Comparison of ENCODE assay signal across 22 cellular contexts in the genomic region with DNA sequence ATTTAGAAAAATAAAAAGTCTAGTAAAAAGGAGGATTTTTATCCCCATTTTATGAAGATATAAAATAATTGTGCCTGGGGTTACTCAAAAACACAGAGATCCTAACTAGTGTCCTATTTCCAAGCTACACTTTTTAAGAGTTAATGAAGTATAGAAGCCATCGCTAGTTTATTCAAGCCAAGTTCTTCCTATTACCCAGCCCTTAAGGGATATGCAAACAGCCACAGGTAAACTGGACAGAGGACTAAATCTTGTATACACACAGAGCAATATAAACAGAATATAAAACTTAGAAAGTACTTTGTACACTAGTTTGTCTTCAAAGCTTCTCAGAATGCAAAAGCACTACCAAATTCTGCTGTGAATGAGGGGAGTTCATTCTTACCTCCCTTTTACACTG.
A peak's percentile ranks its signal among the peaks of the same experiment; 100 is the strongest.
DNase-seq lines count a peak whose midpoint lies in the region; ATAC-seq and TF ChIP-seq lines count a peak whose summit lies in the region.
"Had no signal": no experiment of that assay in that cellular context is flagged by ENCODE, and none has a peak within 500 bp of the region (broad histone marks: within the 10 kb centered on the region; RNA-seq: fewer than 3 reads in every experiment).

No MANE protein-coding gene starts in this region.

- no peak for TF ChIP-seq POLR2A in heart left ventricle (IDR thresholded peaks at IDR 0.05)

- no peaks in the 10 kb centered on the region for H3K27me3 ChIP-seq in cardiac muscle cell
- H3K27me3 ChIP-seq in heart left ventricle = no peaks in the 10 kb centered on the region
- H3K27me3 ChIP-seq in WERI-Rb-1 (ENCODE audit: insufficient read depth, low read depth, severe bottlenecking) = no peaks in the 10 kb centered on the region
- no peaks in the 10 kb centered on the region for H3K27me3 ChIP-seq in neural cell (ENCODE audit: insufficient read depth, low read depth, low read length)
- no peaks in the 10 kb centered on the region for H3K27me3 ChIP-seq in upper lobe of right lung
- peaks cover 23% of the 10 kb centered on the region for H3K27me3 ChIP-seq in CD4-positive, alpha-beta memory T cell (ENCODE audit: insufficient read depth, low read length)
- H3K27me3 ChIP-seq: left lung, upper lobe of left lung had no signal

- CTCF ChIA-PET in CD4-positive, alpha-beta memory T cell (lab: Charles Lee; ENCODE audit: partially characterized antibody) = interaction anchor here (2.1 kb wide), 1 partner anchor 20 kb away, joined by 8 read pairs; no protein-coding TSS in a partner anchor

- H3K27me3 Mint-ChIP-seq in CD4-positive, alpha-beta memory T cell = peaks cover 22% of the 10 kb centered on the region in 2 donors

- H3K27ac ChIP-seq in cardiac muscle cell = peak overlapping the region; percentile 96
- peak overlapping the region in 1 of 12 donors; percentile 36 for H3K27ac ChIP-seq in heart left ventricle
- peak overlapping the region; percentile 8; the same call in 1 of the 2 replicates for H3K27ac ChIP-seq in WERI-Rb-1
- H3K27ac ChIP-seq in neural cell (ENCODE audit: low read length) = peak overlapping the region; percentile 83
- H3K27ac ChIP-seq in upper lobe of right lung = peak overlapping the region; percentile 1
- H3K27ac ChIP-seq in CD4-positive, alpha-beta memory T cell (ENCODE audit: low read depth, low read length) = no peak overlapping the region
- H3K27ac ChIP-seq: neutrophil had no signal

- H3K79me2 ChIP-seq in neural cell (replicated peaks; ENCODE audit: insufficient read depth, low read length) = peaks cover 75% of the 10 kb centered on the region

- H3K4me3 ChIP-seq in cardiac muscle cell = no peak overlapping the region
- no peak overlapping the region for H3K4me3 ChIP-seq in heart left ventricle
- no peak overlapping the region for H3K4me3 ChIP-seq in WERI-Rb-1 (ENCODE audit: low read depth, low read length)
- peak overlapping the region; percentile 56 for H3K4me3 ChIP-seq in neural cell (ENCODE audit: low read length)
- no peak overlapping the region for H3K4me3 ChIP-seq in upper lobe of right lung
- no peak overlapping the region for H3K4me3 ChIP-seq in CD4-positive, alpha-beta memory T cell (ENCODE audit: low read length in 2 of 2)
- H3K4me3 ChIP-seq: HAP-1, K562, left lung, upper lobe of left lung had no signal

- H3K4me1 ChIP-seq in cardiac muscle cell (ENCODE audit: low read depth) (peaks cover 46% of the 10 kb centered on the region), heart left ventricle (peaks cover 3 to 43% (median 26%) of the 10 kb centered on the region in 12 donors), upper lobe of right lung (peaks cover 30% of the 10 kb centered on the region)
- peaks cover 20% of the 10 kb centered on the region for H3K4me1 ChIP-seq in CD4-positive, alpha-beta memory T cell (ENCODE audit: insufficient read depth, low read length)

- no peak for ATAC-seq in heart left ventricle
- ATAC-seq in upper lobe of right lung = no peak
- ATAC-seq: activated CD4-positive, alpha-beta T cell treated with anti-CD3 and anti-CD28 coated beads for 36 hours; K562; left lung; Right ventricle myocardium inferior had no signal

- no peak for TF ChIP-seq RAD21 in neural cell (conservative IDR thresholded peaks at IDR 0.05)

- H3F3A ChIP-seq in neural cell (ENCODE audit: insufficient read depth, low read length, poor library complexity, severe bottlenecking) = peaks cover 21% of the 10 kb centered on the region

- H3K9me2 ChIP-seq in neural cell (ENCODE audit: insufficient read depth, low read length) = no peaks in the 10 kb centered on the region

- H3K9me3 ChIP-seq in cardiac muscle cell (ENCODE audit: low read depth) = no peaks in the 10 kb centered on the region
- no peaks in the 10 kb centered on the region for H3K9me3 ChIP-seq in heart left ventricle
- H3K9me3 ChIP-seq in WERI-Rb-1 (ENCODE audit: severe bottlenecking) = no peaks in the 10 kb centered on the region
- H3K9me3 ChIP-seq in neural cell (ENCODE audit: low read length) = no peaks in the 10 kb centered on the region
- H3K9me3 ChIP-seq in upper lobe of right lung = no peaks in the 10 kb centered on the region
- H3K9me3 ChIP-seq in CD4-positive, alpha-beta memory T cell (ENCODE audit: control insufficient read depth in 1 of 2, low read length in 2 of 2) = no peaks in the 10 kb centered on the region
- H3K9me3 ChIP-seq: HAP-1, left lung, neutrophil, upper lobe of left lung had no signal

- H3K36me3 Mint-ChIP-seq in CD4-positive, alpha-beta memory T cell = peaks cover 0 to 7% of the 10 kb centered on the region in 2 donors

- H3K9ac ChIP-seq in neural cell (ENCODE audit: low read length) = peak overlapping the region; percentile 14

- DNase-seq in cardiac muscle cell (ENCODE audit: low read depth in 1 of 2, low spot score in 1 of 2) (no peak), heart left ventricle (no peak), WERI-Rb-1 (no peak), upper lobe of right lung (no peak), SKM-1 treated with dmso at 0.1 percent for 144 hours (lab: John Stamatoyannopoulos, UW; ENCODE audit: unreplicated experiment) (no peak), DMS153 (lab: John Stamatoyannopoulos, UW) (no peak)
- no peak for DNase-seq in CD4-positive, alpha-beta memory T cell
- DNase-seq: activated CD4-positive, alpha-beta T cell treated with anti-CD3 and anti-CD28 coated beads for 36 hours; activated naive CD4-positive, alpha-beta T cell treated with anti-CD3 and anti-CD28 coated beads, Interleukin-2, amount 50 U/mL, for 16 hours; anterior cingulate cortex; GDM1; immature natural killer cell; left lung; stimulated activated CD4-positive, alpha-beta T cell treated with anti-CD3 and anti-CD28 coated beads, Interleukin-4, amount 100 ng/mL, for 4 hours; upper lobe of left lung had no signal

- no peak for TF ChIP-seq EP300 in neural cell (conservative IDR thresholded peaks at IDR 0.05; ENCODE audit: poor library complexity, severe bottlenecking)

- H3K4me2 ChIP-seq in neural cell (ENCODE audit: low read length) = peak overlapping the region; percentile 69

- no peaks in the 10 kb centered on the region for H3K36me3 ChIP-seq in cardiac muscle cell
- no peaks in the 10 kb centered on the region for H3K36me3 ChIP-seq in heart left ventricle
- no peaks in the 10 kb centered on the region for H3K36me3 ChIP-seq in WERI-Rb-1
- no peaks in the 10 kb centered on the region for H3K36me3 ChIP-seq in neural cell (ENCODE audit: insufficient read depth, low read length)
- H3K36me3 ChIP-seq in upper lobe of right lung = no peaks in the 10 kb centered on the region
- H3K36me3 ChIP-seq in CD4-positive, alpha-beta memory T cell (ENCODE audit: insufficient read depth, low read length) = no peaks in the 10 kb centered on the region
- H3K36me3 ChIP-seq: HAP-1, left lung, neutrophil, upper lobe of left lung had no signal

- WGBS in heart left ventricle, 4 donors = 87 to 96% (median 91%) methylated on average over 1 of the region's 1 CpG

- no peak overlapping the region for H3K4me3 Mint-ChIP-seq in CD4-positive, alpha-beta memory T cell
- H3K4me3 Mint-ChIP-seq: activated CD4-positive, alpha-beta T cell treated with anti-CD3 and anti-CD28 coated beads for 36 hours; central memory CD8-positive, alpha-beta T cell; immature natural killer cell; stimulated activated naive CD8-positive, alpha-beta T cell treated with anti-CD3 and anti-CD28 coated beads, Interleukin-15, Interleukin-2, amounts not matched to agents 100 ng/mL and 50 ng/mL, for 24 hours had no signal

- intact Hi-C loops in heart left ventricle (cut with DNase I) = loop anchor here in 2 of 10 donors (10.0 kb wide), 1 partner anchor 281 kb away; no protein-coding TSS in a partner anchor
- intact Hi-C loops in upper lobe of right lung (cut with DNase I) = no loop called here
- intact Hi-C loops in CD4-positive, alpha-beta memory T cell (cut with micrococcal nuclease) = loop anchor here (10.0 kb wide), 1 partner anchor 109 kb away; the partner anchor contains the start of gene RERE

- H3K4me1 Mint-ChIP-seq in CD4-positive, alpha-beta memory T cell = peaks cover 12 to 22% (median 19%) of the 10 kb centered on the region in 4 donors

- H3K9me3 Mint-ChIP-seq in CD4-positive, alpha-beta memory T cell = peaks cover 0 to 2% (median 0%) of the 10 kb centered on the region in 8 donors
- H3K9me3 Mint-ChIP-seq: central memory CD8-positive, alpha-beta T cell; immature natural killer cell had no signal

- no peak overlapping the region for H2AFZ ChIP-seq in neural cell (ENCODE audit: low read depth, low read length)

- peaks cover 6% of the 10 kb centered on the region for H4K20me1 ChIP-seq in neural cell (ENCODE audit: insufficient read depth)

- H3K27ac Mint-ChIP-seq in CD4-positive, alpha-beta memory T cell = no peak overlapping the region
- H3K27ac Mint-ChIP-seq: activated CD4-positive, alpha-beta T cell treated with anti-CD3 and anti-CD28 coated beads for 36 hours; stimulated activated naive CD8-positive, alpha-beta T cell treated with anti-CD3 and anti-CD28 coated beads, Interleukin-15, Interleukin-2, amounts not matched to agents 100 ng/mL and 50 ng/mL, for 24 hours had no signal

- POLR2A ChIA-PET in CD4-positive, alpha-beta memory T cell (lab: Charles Lee; ENCODE audit: partially characterized antibody) = no interaction called here

- no peak for TF ChIP-seq CTCF in cardiac muscle cell (IDR thresholded peaks at IDR 0.05; ENCODE audit: low read depth, low read length)
- no peak for TF ChIP-seq CTCF in heart left ventricle (IDR thresholded peaks at IDR 0.05)
- TF ChIP-seq CTCF in WERI-Rb-1 (IDR thresholded peaks at IDR 0.05; ENCODE audit: low read depth, low read length) = no peak
- TF ChIP-seq CTCF in neural cell (IDR thresholded peaks at IDR 0.05; ENCODE audit: poor library complexity, severe bottlenecking) = no peak
- no peak for TF ChIP-seq CTCF in upper lobe of right lung (IDR thresholded peaks at IDR 0.05)

TF ChIP-seq in neural cell, 6 proteins besides CTCF, POLR2A, EP300 and RAD21 (continues in another document):
- TF ChIP-seq POLR2AphosphoS5 (IDR thresholded peaks at IDR 0.05) (no peak), SMC3 (conservative IDR thresholded peaks at IDR 0.05; ENCODE audit: poor library complexity) (no peak)
